8 cellular contexts compared by ENCODE assay signal in the genomic region with DNA sequence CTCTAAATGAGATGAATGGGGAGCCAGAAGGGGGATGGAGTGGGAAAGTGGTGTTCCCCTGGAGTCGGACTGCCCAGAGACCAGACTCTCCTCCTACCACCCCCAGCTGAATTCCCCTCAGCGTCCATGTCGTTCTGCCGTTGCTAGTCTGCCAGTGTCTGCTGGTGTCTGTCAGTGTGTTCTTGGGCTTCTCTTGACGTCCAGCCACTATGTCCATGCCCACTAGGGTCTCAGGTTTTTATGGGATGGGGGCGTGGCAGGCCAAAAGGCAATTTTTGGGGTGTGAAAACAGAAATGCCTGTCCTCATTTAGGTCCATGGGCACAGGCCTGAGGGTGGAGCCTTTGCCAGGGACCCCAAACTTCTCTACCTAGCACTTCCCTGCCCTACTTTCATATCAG.
"Had no signal": no experiment of that assay in that cellular context is flagged by ENCODE, and none has a peak within 500 bp of the region (broad histone marks: within the 10 kb centered on the region; RNA-seq: fewer than 3 reads in every experiment).

No MANE protein-coding gene starts in this region.

- DNase-seq: GDM1, GF-D8 had no signal

- FAIRE-seq: G401.6, GM12878, GM12891, GM12892, GM18507, GM19239 had no signal

- ATAC-seq: GM12878 had no signal

- H3K4me3 ChIP-seq: GM12878 had no signal
